ENCODE assay signal across 17 cellular contexts in the genomic region with DNA sequence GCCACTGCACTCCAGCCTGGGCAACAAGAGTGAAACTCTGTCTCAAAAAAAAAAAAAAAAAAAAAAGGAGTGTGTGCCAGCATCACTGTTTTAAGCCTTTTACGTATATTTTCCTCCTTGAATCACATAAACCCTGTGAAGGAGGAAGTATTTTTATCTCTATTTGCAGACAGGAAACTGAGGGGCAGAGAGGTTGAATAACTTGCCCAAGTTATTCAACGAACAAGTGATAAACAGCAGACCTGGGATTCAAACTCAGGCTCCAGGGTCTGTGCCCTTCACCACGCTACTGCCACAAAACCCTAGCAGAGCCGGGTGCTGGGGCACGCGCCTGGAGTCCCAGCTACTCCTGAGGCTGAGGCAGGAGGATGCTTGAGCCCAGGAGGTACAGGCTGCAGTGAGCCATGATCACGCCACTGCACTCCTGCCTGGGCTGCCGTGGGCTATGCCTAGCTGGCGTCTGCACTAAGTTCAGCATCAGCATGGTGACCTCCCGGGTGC. TPM values are rescaled to one million over a fixed set of nuclear protein-coding genes. Genes with fewer than 3 reads are reported as not detected.
DNase-seq lines count a peak whose midpoint lies in the region; ATAC-seq and TF ChIP-seq lines count a peak whose summit lies in the region.
"Had no signal": no experiment of that assay in that cellular context is flagged by ENCODE, and none has a peak within 500 bp of the region (broad histone marks: within the 10 kb centered on the region; RNA-seq: fewer than 3 reads in every experiment).

No MANE protein-coding gene starts in this region.

- H4K91ac ChIP-seq in trophoblast cell (ENCODE audit: low read depth, low read length), result peak overlapping the region; percentile 1

- POLR2A ChIA-PET in activated CD4-positive, alpha-beta memory T cell treated with anti-CD3 and anti-CD28 coated beads for 36 hours (lab: Charles Lee), result no interaction called here
- POLR2A ChIA-PET in activated CD4-positive, alpha-beta memory T cell treated with anti-CD3 and anti-CD28 coated beads, Interleukin-2, amount 10 ng/mL, durations not matched to agents 7 days and 5 days (lab: Charles Lee), result interaction anchor here (1.2 kb wide), 1 partner anchor 8 kb away, joined by 4 read pairs; no protein-coding TSS in a partner anchor

- H2BK120ac ChIP-seq in trophoblast cell (ENCODE audit: insufficient read depth, low read length, poor library complexity), result no peak overlapping the region

- no CpG with 5 or more reads among the region's 10 CpGs for WGBS in trophoblast cell (ENCODE audit: extremely low coverage, insufficient coverage, insufficient read length)
- WGBS in psoas muscle, 3 donors, result 70 to 71% (median 71%) methylated on average over 10 of the region's 10 CpGs

- no peak overlapping the region for H2AK5ac ChIP-seq in trophoblast cell (ENCODE audit: low read length)

- H3K9me3 ChIP-seq in trophoblast cell (ENCODE audit: insufficient read depth, low read depth, low read length) (peaks cover 2% of the 10 kb centered on the region), psoas muscle (no peaks in the 10 kb centered on the region)
- H3K9me3 ChIP-seq: breast epithelium, spleen had no signal

- no peak overlapping the region for H4K8ac ChIP-seq in trophoblast cell (ENCODE audit: low read depth, low read length)

- H4K12ac ChIP-seq in trophoblast cell (ENCODE audit: low read depth, low read length), result no peak overlapping the region

- no peak for TF ChIP-seq POLR2A in NB4 (IDR thresholded peaks at IDR 0.05; ENCODE audit: extremely low read depth, insufficient read length)

- no peaks in the 10 kb centered on the region for H3K9me3 Mint-ChIP-seq in activated CD4-positive, alpha-beta memory T cell treated with anti-CD3 and anti-CD28 coated beads for 36 hours
- H3K9me3 Mint-ChIP-seq in activated CD4-positive, alpha-beta memory T cell treated with anti-CD3 and anti-CD28 coated beads, Interleukin-2, amount 10 ng/mL, durations not matched to agents 7 days and 5 days, result no peaks in the 10 kb centered on the region
- no peaks in the 10 kb centered on the region for H3K9me3 Mint-ChIP-seq in activated naive CD4-positive, alpha-beta T cell treated with anti-CD3 and anti-CD28 coated beads, Interleukin-2, amount 50 U/mL, for 24 hours
- H3K9me3 Mint-ChIP-seq in Calu3 (ENCODE audit: low read depth, unreplicated experiment), result no peaks in the 10 kb centered on the region
- H3K9me3 Mint-ChIP-seq: activated T-helper 2 cell treated with anti-CD3 and anti-CD28 coated beads, Interferon-gamma antibody, Interleukin-2, Interleukin-4, amounts not matched to agents 10 μg/mL and 5 μg/mL and 100 μg/mL, durations not matched to agents 14 hours and 24 hours and 36 hours had no signal

- H3K79me1 ChIP-seq in trophoblast cell (ENCODE audit: low read length), result peaks cover 16% of the 10 kb centered on the region

- BruUV-seq in Calu3 (replicated peaks; lab: Mats Ljungman, UMichigan), result no TSS peak

- intact Hi-C loops in activated CD4-positive, alpha-beta memory T cell treated with anti-CD3 and anti-CD28 coated beads for 36 hours (cut with micrococcal nuclease), result loop anchor here (10.0 kb wide), 1 partner anchor 61 kb away; the partner anchor contains the start of genes FASTKD5 and UBOX5
- intact Hi-C loops in Calu3 (cut with micrococcal nuclease; ENCODE audit: unreplicated experiment), result no loop called here
- intact Hi-C loops in psoas muscle (cut with DNase I), result no loop called here

- H2BK5ac ChIP-seq in trophoblast cell (ENCODE audit: low read depth, low read length, poor library complexity), result no peak overlapping the region

- no peak overlapping the region for H3K9ac ChIP-seq in trophoblast cell (ENCODE audit: low read length)

- H3K14ac ChIP-seq in trophoblast cell (ENCODE audit: low read length), result no peak overlapping the region

- H3K4me3 ChIP-seq in NB4 (ENCODE audit: low read depth, low read length) (no peak overlapping the region), trophoblast cell (ENCODE audit: low read depth, low read length) (no peak overlapping the region), psoas muscle (no peak overlapping the region)

- H3K23ac ChIP-seq in trophoblast cell (ENCODE audit: low read length), result no peak overlapping the region

- TF ChIP-seq CTCF in NB4 (IDR thresholded peaks at IDR 0.05; ENCODE audit: low read depth, low read length) (no peak), Calu3 (IDR thresholded peaks at IDR 0.05; ENCODE audit: unreplicated experiment) (no peak), psoas muscle (IDR thresholded peaks at IDR 0.05) (no peak)

- no peak overlapping the region for H3K4me2 ChIP-seq in trophoblast cell (ENCODE audit: low read length)

- ATAC-seq in psoas muscle, result no peak

- H3K4me1 ChIP-seq in trophoblast cell (ENCODE audit: control insufficient read depth in 1 of 2, insufficient read depth in 2 of 2, low read length in 2 of 2) (peaks cover 12 to 13% of the 10 kb centered on the region in 2 experiments), psoas muscle (no peaks in the 10 kb centered on the region)

- H3K27ac Mint-ChIP-seq in activated CD4-positive, alpha-beta memory T cell treated with anti-CD3 and anti-CD28 coated beads for 36 hours, result peak overlapping the region; percentile 18
- H3K27ac Mint-ChIP-seq in activated CD4-positive, alpha-beta memory T cell treated with anti-CD3 and anti-CD28 coated beads, Interleukin-2, amount 10 ng/mL, durations not matched to agents 7 days and 5 days, result no peak overlapping the region
- H3K27ac Mint-ChIP-seq in activated naive CD4-positive, alpha-beta T cell treated with anti-CD3 and anti-CD28 coated beads, Interleukin-2, amount 50 U/mL, for 24 hours, result peak overlapping the region; percentile 85
- no peak overlapping the region for H3K27ac Mint-ChIP-seq in Calu3 (ENCODE audit: unreplicated experiment)
- H3K27ac Mint-ChIP-seq: activated T-helper 2 cell treated with anti-CD3 and anti-CD28 coated beads, Interferon-gamma antibody, Interleukin-2, Interleukin-4, amounts not matched to agents 10 μg/mL and 5 μg/mL and 100 μg/mL, durations not matched to agents 14 hours and 24 hours and 36 hours had no signal

- H2AFZ ChIP-seq in trophoblast cell (ENCODE audit: insufficient read depth, low read length, poor library complexity), result no peak overlapping the region

- no peak overlapping the region for H3K4me3 Mint-ChIP-seq in activated CD4-positive, alpha-beta memory T cell treated with anti-CD3 and anti-CD28 coated beads for 36 hours
- H3K4me3 Mint-ChIP-seq in activated CD4-positive, alpha-beta memory T cell treated with anti-CD3 and anti-CD28 coated beads, Interleukin-2, amount 10 ng/mL, durations not matched to agents 7 days and 5 days, result no peak overlapping the region
- peak overlapping the region; percentile 76 for H3K4me3 Mint-ChIP-seq in activated naive CD4-positive, alpha-beta T cell treated with anti-CD3 and anti-CD28 coated beads, Interleukin-2, amount 50 U/mL, for 24 hours
- H3K4me3 Mint-ChIP-seq in Calu3 (ENCODE audit: low read depth, unreplicated experiment), result no peak overlapping the region

- no peak overlapping the region for H3K4ac ChIP-seq in trophoblast cell (ENCODE audit: low read depth, low read length)

- H3K18ac ChIP-seq in trophoblast cell (ENCODE audit: low read length), result no peak overlapping the region

- DNase-seq in activated CD4-positive, alpha-beta memory T cell treated with anti-CD3 and anti-CD28 coated beads for 36 hours, result peak; percentile 20
- no peak for DNase-seq in activated CD4-positive, alpha-beta memory T cell treated with anti-CD3 and anti-CD28 coated beads, Interleukin-2, amount 10 ng/mL, durations not matched to agents 7 days and 5 days
- DNase-seq in NB4 (ENCODE audit: low read depth) (peak; percentile 91), trophoblast cell (no peak), Calu3 (no peak), psoas muscle (no peak)
- DNase-seq in stimulated activated CD8-positive, alpha-beta memory T cell treated with anti-CD3 and anti-CD28 coated beads, Interleukin-4, amount 100 ng/mL, for 48 hours, result no peak
- DNase-seq: ACHN, IMR-90, NCI-H2107, occipital lobe, spleen had no signal

- H3K4me1 Mint-ChIP-seq in activated CD4-positive, alpha-beta memory T cell treated with anti-CD3 and anti-CD28 coated beads for 36 hours (ENCODE audit: low read depth), result peaks cover 14% of the 10 kb centered on the region
- H3K4me1 Mint-ChIP-seq in activated CD4-positive, alpha-beta memory T cell treated with anti-CD3 and anti-CD28 coated beads, Interleukin-2, amount 10 ng/mL, durations not matched to agents 7 days and 5 days, result peaks cover 21% of the 10 kb centered on the region
- H3K4me1 Mint-ChIP-seq in activated naive CD4-positive, alpha-beta T cell treated with anti-CD3 and anti-CD28 coated beads, Interleukin-2, amount 50 U/mL, for 24 hours, result peaks cover 46% of the 10 kb centered on the region
- no peaks in the 10 kb centered on the region for H3K4me1 Mint-ChIP-seq in Calu3 (ENCODE audit: low read depth, unreplicated experiment)

- CTCF ChIA-PET in activated CD4-positive, alpha-beta memory T cell treated with anti-CD3 and anti-CD28 coated beads for 36 hours (lab: Charles Lee), result interaction anchor here (0.8 to 1.0 kb wide), 2 partner anchors 25 to 40 kb away, joined by 3 read pairs; no protein-coding TSS in a partner anchor
- CTCF ChIA-PET in activated CD4-positive, alpha-beta memory T cell treated with anti-CD3 and anti-CD28 coated beads, Interleukin-2, amount 10 ng/mL, durations not matched to agents 7 days and 5 days (lab: Charles Lee), result no interaction called here
- CTCF ChIA-PET in Calu3 (lab: Charles Lee), result no interaction called here

- H3K79me2 ChIP-seq in trophoblast cell (ENCODE audit: control insufficient read depth, insufficient read depth, low read length, poor library complexity), result peaks cover 4% of the 10 kb centered on the region

- H3K27me3 ChIP-seq in trophoblast cell (ENCODE audit: insufficient read depth, low read length), result no peaks in the 10 kb centered on the region
- H3K27me3 ChIP-seq in psoas muscle (ENCODE audit: insufficient read depth in 3 of 3, low read length in 2 of 3), result peaks cover 0 to 38% (median 12%) of the 10 kb centered on the region in 3 donors

- no peaks in the 10 kb centered on the region for H3K36me3 ChIP-seq in trophoblast cell (ENCODE audit: control insufficient read depth in 1 of 2, insufficient read depth in 2 of 2, low read length in 2 of 2)
- H3K36me3 ChIP-seq in psoas muscle (ENCODE audit: insufficient read depth in 1 of 2, low read depth in 1 of 2), result no peaks in the 10 kb centered on the region
- H3K36me3 ChIP-seq: breast epithelium, spleen had no signal

- H3K36me3 Mint-ChIP-seq in activated CD4-positive, alpha-beta memory T cell treated with anti-CD3 and anti-CD28 coated beads for 36 hours, result no peaks in the 10 kb centered on the region
- no peaks in the 10 kb centered on the region for H3K36me3 Mint-ChIP-seq in activated CD4-positive, alpha-beta memory T cell treated with anti-CD3 and anti-CD28 coated beads, Interleukin-2, amount 10 ng/mL, durations not matched to agents 7 days and 5 days (ENCODE audit: low read depth)
- H3K36me3 Mint-ChIP-seq in activated naive CD4-positive, alpha-beta T cell treated with anti-CD3 and anti-CD28 coated beads, Interleukin-2, amount 50 U/mL, for 24 hours, result no peaks in the 10 kb centered on the region
- no peaks in the 10 kb centered on the region for H3K36me3 Mint-ChIP-seq in Calu3 (ENCODE audit: insufficient read depth, unreplicated experiment)

- H2BK12ac ChIP-seq in trophoblast cell (ENCODE audit: low read length), result no peak overlapping the region

- H3K27ac ChIP-seq in trophoblast cell (ENCODE audit: low read depth, low read length) (no peak overlapping the region), psoas muscle (no peak overlapping the region)
- H3K27ac ChIP-seq: breast epithelium had no signal

- peaks cover 10% of the 10 kb centered on the region for H3K27me3 Mint-ChIP-seq in activated CD4-positive, alpha-beta memory T cell treated with anti-CD3 and anti-CD28 coated beads for 36 hours
- peaks cover 36% of the 10 kb centered on the region for H3K27me3 Mint-ChIP-seq in activated CD4-positive, alpha-beta memory T cell treated with anti-CD3 and anti-CD28 coated beads, Interleukin-2, amount 10 ng/mL, durations not matched to agents 7 days and 5 days
- H3K27me3 Mint-ChIP-seq in activated naive CD4-positive, alpha-beta T cell treated with anti-CD3 and anti-CD28 coated beads, Interleukin-2, amount 50 U/mL, for 24 hours, result no peaks in the 10 kb centered on the region
- H3K27me3 Mint-ChIP-seq in Calu3 (ENCODE audit: unreplicated experiment), result peaks cover 19% of the 10 kb centered on the region

RNA-seq across cellular contexts. Expression of gene AVP, which starts 9.4 kb away (rescaled TPM):
- total RNA-seq in activated CD4-positive, alpha-beta memory T cell treated with anti-CD3 and anti-CD28 coated beads for 36 hours, result not detected
- not detected for total RNA-seq in activated CD4-positive, alpha-beta memory T cell treated with anti-CD3 and anti-CD28 coated beads, Interleukin-2, amount 10 ng/mL, durations not matched to agents 7 days and 5 days
- polyA plus RNA-seq in trophoblast cell (2013), result not detected in 2 replicates
- not detected in 2 replicates for total RNA-seq in Calu3 (2022)
- total RNA-seq in psoas muscle, result not detected
- not detected for polyA plus RNA-seq in psoas muscle
- total RNA-seq: activated T-helper 2 cell treated with anti-CD3 and anti-CD28 coated beads, Interferon-gamma antibody, Interleukin-2, Interleukin-4, amounts not matched to agents 10 μg/mL and 5 μg/mL and 100 μg/mL, durations not matched to agents 14 hours and 24 hours and 36 hours; breast epithelium; IMR-90; lung microvascular endothelial cell; occipital lobe had no signal
- polyA plus RNA-seq: esophagus, IMR-90, spleen had no signal

RNA-seq across cellular contexts. Expression of gene OXT, which starts 22.5 kb away (rescaled TPM):
- total RNA-seq in activated CD4-positive, alpha-beta memory T cell treated with anti-CD3 and anti-CD28 coated beads for 36 hours, result 1 to 10 TPM in 1 of 2 experiments, not detected in 1; 1.0 TPM
- total RNA-seq in activated CD4-positive, alpha-beta memory T cell treated with anti-CD3 and anti-CD28 coated beads, Interleukin-2, amount 10 ng/mL, durations not matched to agents 7 days and 5 days, result not detected
- polyA plus RNA-seq in trophoblast cell (2013), result 0.12 TPM in 1 of 2 replicates, not detected in the other
- not detected in 2 replicates for total RNA-seq in Calu3 (2022)
- total RNA-seq in psoas muscle, result not detected
- under 1 TPM; 0.12 to 0.73 (median 0.17) TPM for polyA plus RNA-seq in psoas muscle
- total RNA-seq: activated T-helper 2 cell treated with anti-CD3 and anti-CD28 coated beads, Interferon-gamma antibody, Interleukin-2, Interleukin-4, amounts not matched to agents 10 μg/mL and 5 μg/mL and 100 μg/mL, durations not matched to agents 14 hours and 24 hours and 36 hours; IMR-90; lung microvascular endothelial cell; occipital lobe; spleen had no signal
- polyA plus RNA-seq: IMR-90 had no signal

RNA-seq across cellular contexts. Expression of gene MRPS26, which starts 48.1 kb away (rescaled TPM):
- total RNA-seq in activated CD4-positive, alpha-beta memory T cell treated with anti-CD3 and anti-CD28 coated beads for 36 hours, result 100 to 1,000 TPM; 155 to 158 TPM
- total RNA-seq in activated CD4-positive, alpha-beta memory T cell treated with anti-CD3 and anti-CD28 coated beads, Interleukin-2, amount 10 ng/mL, durations not matched to agents 7 days and 5 days, result 10 to 100 TPM; 33.7 to 35.3 TPM
- polyA plus RNA-seq in trophoblast cell (2013), result 26.6 and 30.1 TPM in 2 replicates
- 30.7 and 35.6 TPM in 2 replicates for total RNA-seq in Calu3 (2022)
- 10 to 100 TPM; 42.8 to 49.0 (median 44.7) TPM for total RNA-seq in psoas muscle
- 100 to 1,000 TPM in 1 of 3 donors, 10 to 100 TPM in 2; 51.6 to 150 (median 68.7) TPM for polyA plus RNA-seq in psoas muscle

RNA-seq across cellular contexts. Expression of gene GNRH2, which starts 50.5 kb away (rescaled TPM):
- total RNA-seq in activated CD4-positive, alpha-beta memory T cell treated with anti-CD3 and anti-CD28 coated beads for 36 hours, result 10 to 100 TPM; 17.3 to 24.0 TPM
- 1 to 10 TPM; 2.3 to 3.0 TPM for total RNA-seq in activated CD4-positive, alpha-beta memory T cell treated with anti-CD3 and anti-CD28 coated beads, Interleukin-2, amount 10 ng/mL, durations not matched to agents 7 days and 5 days
- 0.44 TPM in 1 of 2 replicates, not detected in the other for polyA plus RNA-seq in trophoblast cell (2013)
- total RNA-seq in Calu3 (2022) (0.50 and 1.7 TPM in 2 replicates), psoas muscle (not detected)
- polyA plus RNA-seq in psoas muscle, result under 1 TPM in 1 of 3 donors, not detected in 2; 0.39 TPM
- total RNA-seq: breast epithelium, lung microvascular endothelial cell, occipital lobe had no signal
- polyA plus RNA-seq: spleen had no signal

Comparison
In these comparisons a context has a peak if more than half of its experiments do, and no peak if none do; other contexts are left out.
1. DNase-seq: peak in activated CD4-positive, alpha-beta memory T cell treated with anti-CD3 and anti-CD28 coated beads for 36 hours (single experiment) and NB4 (single experiment); none in activated CD4-positive, alpha-beta memory T cell treated with anti-CD3 and anti-CD28 coated beads, Interleukin-2, amount 10 ng/mL, durations not matched to agents 7 days and 5 days (single experiment), trophoblast cell (0 of 2), Calu3 (single experiment), stimulated activated CD8-positive, alpha-beta memory T cell treated with anti-CD3 and anti-CD28 coated beads, Interleukin-4, amount 100 ng/mL, for 48 hours (single experiment) and psoas muscle (0 of 2).
2. H3K27ac Mint-ChIP-seq: peak in activated CD4-positive, alpha-beta memory T cell treated with anti-CD3 and anti-CD28 coated beads for 36 hours (single experiment) and activated naive CD4-positive, alpha-beta T cell treated with anti-CD3 and anti-CD28 coated beads, Interleukin-2, amount 50 U/mL, for 24 hours (single experiment); none in activated CD4-positive, alpha-beta memory T cell treated with anti-CD3 and anti-CD28 coated beads, Interleukin-2, amount 10 ng/mL, durations not matched to agents 7 days and 5 days (single experiment) and Calu3 (single experiment).